Comparison of ENCODE assay signal across 15 cellular contexts in the genomic region with DNA sequence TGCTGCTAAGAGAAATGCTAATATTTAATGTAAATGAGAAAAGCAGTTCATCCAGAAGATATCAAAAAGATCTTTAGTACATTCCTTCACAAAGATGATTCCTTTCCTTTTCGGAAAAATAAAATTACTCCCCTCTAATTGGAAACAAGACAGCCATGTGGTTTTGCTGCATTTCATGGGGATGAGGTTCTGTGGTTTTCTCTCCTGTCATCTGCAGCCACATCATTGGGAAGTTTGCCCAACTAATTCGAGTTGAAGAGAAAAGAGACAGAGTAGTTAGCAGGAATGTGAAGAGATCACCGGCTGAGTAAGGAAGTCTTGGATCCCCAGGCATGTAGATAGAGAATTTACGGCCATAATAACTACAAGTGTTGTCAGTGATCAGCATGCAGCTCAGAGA.
DNase-seq lines count a peak whose midpoint lies in the region; ATAC-seq and TF ChIP-seq lines count a peak whose summit lies in the region.
"Had no signal": no experiment of that assay in that cellular context is flagged by ENCODE, and none has a peak within 500 bp of the region (broad histone marks: within the 10 kb centered on the region; RNA-seq: fewer than 3 reads in every experiment).

No MANE protein-coding gene starts in this region.

- H3F3A ChIP-seq in SK-N-SH (replicated peaks; ENCODE audit: insufficient read depth), result peaks cover 24% of the 10 kb centered on the region
- H3F3A ChIP-seq in smooth muscle cell (ENCODE audit: low read depth), result peaks cover 9% of the 10 kb centered on the region

- peaks cover 10% of the 10 kb centered on the region for H3K9me3 ChIP-seq in SK-N-SH
- H3K9me3 ChIP-seq in smooth muscle cell (replicated peaks; ENCODE audit: low read depth), result peaks cover 7% of the 10 kb centered on the region

- H3K4me3 ChIP-seq in SK-N-SH (ENCODE audit: low read depth in 2 of 2, low read length in 1 of 2) (peak overlapping the region in 1 of 2 experiments; percentile 5; a peak in 1 of 4 replicates), fibroblast of pulmonary artery (replicated peaks; ENCODE audit: low read depth, low read length) (no peak overlapping the region), smooth muscle cell (no peak overlapping the region)

- peak; percentile 79 to 99 for TF ChIP-seq EP300 in SK-N-SH (IDR thresholded peaks at IDR 0.05; ENCODE audit: borderline replicate concordance in 1 of 2, low read depth in 1 of 2, low read length in 1 of 2)

- H3K27ac ChIP-seq in SK-N-SH (ENCODE audit: low read depth in 2 of 2, low read length in 1 of 2) (peak overlapping the region; percentile 71 to 93; a peak in 3 of 4 replicates), smooth muscle cell (ENCODE audit: low read depth) (peak overlapping the region; percentile 78)

- CTCF ChIA-PET in SK-N-SH (lab: Yijun Ruan, JAX), result interaction anchor here (1.4 kb wide), 1 partner anchor 8 kb away, joined by 4 read pairs; no protein-coding TSS in a partner anchor

- no peaks in the 10 kb centered on the region for H4K20me1 ChIP-seq in SK-N-SH (ENCODE audit: insufficient read depth)
- no peaks in the 10 kb centered on the region for H4K20me1 ChIP-seq in smooth muscle cell (ENCODE audit: low read depth)

- no peak overlapping the region for H3K9ac ChIP-seq in SK-N-SH
- peak overlapping the region; percentile 46 for H3K9ac ChIP-seq in smooth muscle cell (ENCODE audit: low read depth)

- H3K79me2 ChIP-seq in SK-N-SH (ENCODE audit: insufficient read depth) (no peaks in the 10 kb centered on the region), smooth muscle cell (ENCODE audit: low read depth) (no peaks in the 10 kb centered on the region)

- H2AFZ ChIP-seq in SK-N-SH (ENCODE audit: low read depth), result no peak overlapping the region
- no peak overlapping the region for H2AFZ ChIP-seq in smooth muscle cell (ENCODE audit: low read depth)

- TF ChIP-seq CTCF in SK-N-SH (IDR thresholded peaks at IDR 0.05), result no peak
- TF ChIP-seq CTCF in fibroblast of pulmonary artery (IDR thresholded peaks at IDR 0.05; ENCODE audit: low read length, missing control alignments), result no peak
- no peak for TF ChIP-seq CTCF in smooth muscle cell (IDR thresholded peaks at IDR 0.05; ENCODE audit: borderline replicate concordance, insufficient read depth, poor library complexity, severe bottlenecking)

- no peak; the same call in 1 of the 2 replicates for TF ChIP-seq RAD21 in SK-N-SH (IDR thresholded peaks at IDR 0.05; ENCODE audit: low read length)

- H3K36me3 ChIP-seq in SK-N-SH (replicated peaks in 1 of 2; ENCODE audit: control insufficient read depth in 1 of 2, insufficient read depth in 2 of 2, low read length in 1 of 2) (no peaks in the 10 kb centered on the region), smooth muscle cell (ENCODE audit: low read depth) (peaks cover 6% of the 10 kb centered on the region)

- ATAC-seq in GM18867 (IDR thresholded peaks at IDR 0.05; ENCODE audit: unreplicated experiment) (no peak), HG02938 (IDR thresholded peaks at IDR 0.05; ENCODE audit: unreplicated experiment) (no peak), GM19397 (IDR thresholded peaks at IDR 0.05; ENCODE audit: unreplicated experiment) (no peak)
- ATAC-seq: activated CD4-positive, CD25-positive, alpha-beta regulatory T cell treated with anti-CD3 and anti-CD28 coated beads, Interleukin-2, amount 50 U/mL, for 24 hours; activated T-cell treated with anti-CD3 and anti-CD28 coated beads, Interleukin-2, amount 50 U/mL, for 4 hours had no signal

- H3K4me2 ChIP-seq in SK-N-SH (peak overlapping the region; percentile 59; the same call in 1 of the 2 replicates), smooth muscle cell (peak overlapping the region; percentile 63)

- DNase-seq in GM04503 (ENCODE audit: low read depth) (peak; percentile 96), SK-N-SH (no peak), fibroblast of pulmonary artery (ENCODE audit: low read depth) (peak; percentile 72), smooth muscle cell (lab: John Stamatoyannopoulos, UW; ENCODE audit: unreplicated experiment) (no peak), AML-193 (lab: John Stamatoyannopoulos, UW) (no peak)
- DNase-seq: activated T-cell treated with anti-CD3 and anti-CD28 coated beads, Interleukin-2, amount 50 U/mL, for 4 hours; aorta; Calu3; H9; NCI-H146; stimulated activated CD4-positive, alpha-beta T cell treated with anti-CD3 and anti-CD28 coated beads, Interleukin-4, amount 100 ng/mL, for 4 hours had no signal

- POLR2A ChIA-PET in SK-N-SH (lab: Yijun Ruan, JAX), result no interaction called here

- WGBS in SK-N-SH (ENCODE audit: low lambda C conversion rate), result 11% methylated on average over 4 of the region's 4 CpGs
- 2% methylated on average over 4 of the region's 4 CpGs for WGBS in smooth muscle cell (ENCODE audit: low lambda C conversion rate)

- no peaks in the 10 kb centered on the region for H3K9me2 ChIP-seq in SK-N-SH

- no peaks in the 10 kb centered on the region for H3K27me3 ChIP-seq in SK-N-SH (ENCODE audit: insufficient read depth)
- no peaks in the 10 kb centered on the region for H3K27me3 ChIP-seq in smooth muscle cell (ENCODE audit: low read depth)

- H3K4me1 ChIP-seq in SK-N-SH (ENCODE audit: control insufficient read depth in 1 of 2, insufficient read depth in 2 of 2, low read depth in 1 of 2, low read length in 1 of 2), result peaks cover 7 to 14% of the 10 kb centered on the region in 2 experiments
- H3K4me1 ChIP-seq in smooth muscle cell (ENCODE audit: low read depth), result no peaks in the 10 kb centered on the region

TF ChIP-seq in SK-N-SH, 30 proteins besides CTCF, POLR2A, EP300 and RAD21 (continues in another document):
- TF ChIP-seq, protein P1, sequence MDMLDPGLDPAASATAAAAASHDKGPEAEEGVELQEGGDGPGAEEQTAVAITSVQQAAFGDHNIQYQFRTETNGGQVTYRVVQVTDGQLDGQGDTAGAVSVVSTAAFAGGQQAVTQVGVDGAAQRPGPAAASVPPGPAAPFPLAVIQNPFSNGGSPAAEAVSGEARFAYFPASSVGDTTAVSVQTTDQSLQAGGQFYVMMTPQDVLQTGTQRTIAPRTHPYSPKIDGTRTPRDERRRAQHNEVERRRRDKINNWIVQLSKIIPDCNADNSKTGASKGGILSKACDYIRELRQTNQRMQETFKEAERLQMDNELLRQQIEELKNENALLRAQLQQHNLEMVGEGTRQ (IDR thresholded peaks at IDR 0.05; ENCODE audit: borderline replicate concordance, low read depth, low read length), result no peak
- peak; percentile 88; the same call in 1 of the 2 replicates for TF ChIP-seq FOXM1 (IDR thresholded peaks at IDR 0.05; ENCODE audit: low read depth)
- TF ChIP-seq RXRA (IDR thresholded peaks at IDR 0.05; ENCODE audit: borderline replicate concordance, low read depth), result peak; percentile 76; the same call in 1 of the 2 replicates
- TF ChIP-seq, protein P2, sequence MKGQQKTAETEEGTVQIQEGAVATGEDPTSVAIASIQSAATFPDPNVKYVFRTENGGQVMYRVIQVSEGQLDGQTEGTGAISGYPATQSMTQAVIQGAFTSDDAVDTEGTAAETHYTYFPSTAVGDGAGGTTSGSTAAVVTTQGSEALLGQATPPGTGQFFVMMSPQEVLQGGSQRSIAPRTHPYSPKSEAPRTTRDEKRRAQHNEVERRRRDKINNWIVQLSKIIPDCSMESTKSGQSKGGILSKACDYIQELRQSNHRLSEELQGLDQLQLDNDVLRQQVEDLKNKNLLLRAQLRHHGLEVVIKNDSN (IDR thresholded peaks at IDR 0.05; ENCODE audit: borderline replicate concordance, low read depth), result no peak
- TF ChIP-seq RCOR1 (IDR thresholded peaks at IDR 0.05; ENCODE audit: low read length), result peak; percentile 51; the same call in 1 of the 2 replicates
- TF ChIP-seq, protein P3, sequence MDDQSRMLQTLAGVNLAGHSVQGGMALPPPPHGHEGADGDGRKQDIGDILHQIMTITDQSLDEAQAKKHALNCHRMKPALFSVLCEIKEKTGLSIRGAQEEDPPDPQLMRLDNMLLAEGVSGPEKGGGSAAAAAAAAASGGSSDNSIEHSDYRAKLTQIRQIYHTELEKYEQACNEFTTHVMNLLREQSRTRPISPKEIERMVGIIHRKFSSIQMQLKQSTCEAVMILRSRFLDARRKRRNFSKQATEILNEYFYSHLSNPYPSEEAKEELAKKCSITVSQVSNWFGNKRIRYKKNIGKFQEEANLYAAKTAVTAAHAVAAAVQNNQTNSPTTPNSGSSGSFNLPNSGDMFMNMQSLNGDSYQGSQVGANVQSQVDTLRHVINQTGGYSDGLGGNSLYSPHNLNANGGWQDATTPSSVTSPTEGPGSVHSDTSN (IDR thresholded peaks at IDR 0.05), result peak; percentile 99
- TF ChIP-seq, protein P4, sequence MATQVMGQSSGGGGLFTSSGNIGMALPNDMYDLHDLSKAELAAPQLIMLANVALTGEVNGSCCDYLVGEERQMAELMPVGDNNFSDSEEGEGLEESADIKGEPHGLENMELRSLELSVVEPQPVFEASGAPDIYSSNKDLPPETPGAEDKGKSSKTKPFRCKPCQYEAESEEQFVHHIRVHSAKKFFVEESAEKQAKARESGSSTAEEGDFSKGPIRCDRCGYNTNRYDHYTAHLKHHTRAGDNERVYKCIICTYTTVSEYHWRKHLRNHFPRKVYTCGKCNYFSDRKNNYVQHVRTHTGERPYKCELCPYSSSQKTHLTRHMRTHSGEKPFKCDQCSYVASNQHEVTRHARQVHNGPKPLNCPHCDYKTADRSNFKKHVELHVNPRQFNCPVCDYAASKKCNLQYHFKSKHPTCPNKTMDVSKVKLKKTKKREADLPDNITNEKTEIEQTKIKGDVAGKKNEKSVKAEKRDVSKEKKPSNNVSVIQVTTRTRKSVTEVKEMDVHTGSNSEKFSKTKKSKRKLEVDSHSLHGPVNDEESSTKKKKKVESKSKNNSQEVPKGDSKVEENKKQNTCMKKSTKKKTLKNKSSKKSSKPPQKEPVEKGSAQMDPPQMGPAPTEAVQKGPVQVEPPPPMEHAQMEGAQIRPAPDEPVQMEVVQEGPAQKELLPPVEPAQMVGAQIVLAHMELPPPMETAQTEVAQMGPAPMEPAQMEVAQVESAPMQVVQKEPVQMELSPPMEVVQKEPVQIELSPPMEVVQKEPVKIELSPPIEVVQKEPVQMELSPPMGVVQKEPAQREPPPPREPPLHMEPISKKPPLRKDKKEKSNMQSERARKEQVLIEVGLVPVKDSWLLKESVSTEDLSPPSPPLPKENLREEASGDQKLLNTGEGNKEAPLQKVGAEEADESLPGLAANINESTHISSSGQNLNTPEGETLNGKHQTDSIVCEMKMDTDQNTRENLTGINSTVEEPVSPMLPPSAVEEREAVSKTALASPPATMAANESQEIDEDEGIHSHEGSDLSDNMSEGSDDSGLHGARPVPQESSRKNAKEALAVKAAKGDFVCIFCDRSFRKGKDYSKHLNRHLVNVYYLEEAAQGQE (IDR thresholded peaks at IDR 0.05; ENCODE audit: low read depth, low read length), result peak; percentile 48; the same call in 1 of the 2 replicates
- peak; percentile 84 for TF ChIP-seq FOSL2 (IDR thresholded peaks at IDR 0.05; ENCODE audit: borderline replicate concordance, low read depth)

Comparison
In these comparisons a context has a peak if more than half of its experiments do, and no peak if none do; other contexts are left out.
1. DNase-seq: peak in GM04503 (single experiment) and fibroblast of pulmonary artery (single experiment); none in SK-N-SH (single experiment), smooth muscle cell (single experiment) and AML-193 (0 of 2).